Comparison of ENCODE assay signal across 25 cellular contexts in the genomic region with DNA sequence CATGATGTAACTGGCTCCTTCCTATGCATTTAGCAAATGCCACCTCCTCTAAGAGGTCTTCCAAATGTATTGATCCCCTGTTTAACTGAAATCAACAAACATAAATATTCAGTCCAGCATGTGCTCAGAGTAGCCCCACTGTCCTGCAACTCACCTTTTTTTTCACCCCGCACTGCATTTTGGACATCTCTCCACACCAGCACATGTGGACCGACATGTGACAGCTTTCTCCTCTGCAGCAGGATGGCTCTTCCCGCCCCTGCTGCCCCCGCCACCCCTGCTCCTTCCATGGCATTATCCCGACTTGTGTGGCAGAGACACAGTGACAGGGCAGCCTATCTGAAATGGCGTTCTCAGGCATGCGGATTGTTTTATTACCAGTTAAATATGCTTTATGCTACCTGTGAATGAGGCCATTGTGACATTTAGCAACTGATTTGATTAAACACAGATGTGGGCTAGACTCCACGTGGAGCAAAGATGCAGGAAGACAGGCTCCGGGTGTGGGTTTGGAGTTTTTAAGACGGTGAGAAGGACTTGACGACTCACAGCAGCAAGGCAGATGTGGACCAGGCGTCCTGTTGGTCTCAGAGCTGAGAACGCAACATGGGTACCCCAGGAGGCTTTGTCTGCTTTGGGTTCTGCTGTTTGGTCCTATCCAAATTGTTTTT.
DNase-seq lines count a peak whose midpoint lies in the region; TF ChIP-seq lines count a peak whose summit lies in the region.
"Had no signal": no experiment of that assay in that cellular context is flagged by ENCODE, and none has a peak within 500 bp of the region (broad histone marks: within the 10 kb centered on the region; RNA-seq: fewer than 3 reads in every experiment).

No MANE protein-coding gene starts in this region.

- no peaks in the 10 kb centered on the region for H3K4me1 ChIP-seq in adipocyte (ENCODE audit: control insufficient read depth, insufficient read depth, low read length)
- peaks cover 0 to 7% (median 3%) of the 10 kb centered on the region in 4 donors for H3K4me1 ChIP-seq in stomach
- H3K4me1 ChIP-seq: adrenal gland, prostate gland, SJSA1 had no signal

- no peak for TF ChIP-seq POLR2A in stomach (IDR thresholded peaks at IDR 0.05)

- in situ Hi-C loops in GM13977 (cut with MboI; ENCODE audit: low pct_unique_long_range_greater_than_20kb, low sequenced_read_pairs, unreplicated experiment): no loop called here

- CTCF ChIA-PET in AG04450 (lab: Charles Lee): interaction anchor here (0.5 to 0.6 kb wide), 2 partner anchors 302 to 328 kb away, joined by 3 read pairs; no protein-coding TSS in a partner anchor

- peak; percentile 15 for DNase-seq in AG04450 (ENCODE audit: low read depth, low spot score)
- peak; percentile 50 for DNase-seq in GM04504 (ENCODE audit: low read depth)
- DNase-seq in adipocyte (ENCODE audit: low read depth): peak; percentile 68
- peak; percentile 44 for DNase-seq in fibroblast of villous mesenchyme (ENCODE audit: low read depth)
- no peak for DNase-seq in SKM-1 (lab: John Stamatoyannopoulos, UW; ENCODE audit: unreplicated experiment)
- DNase-seq in occipital lobe (lab: John Stamatoyannopoulos, UW): no peak
- DNase-seq in stomach: no peak
- no peak for DNase-seq in GM13977 (ENCODE audit: low spot score)
- DNase-seq: activated CD4-positive, alpha-beta T cell treated with anti-CD3 and anti-CD28 coated beads for 4 hours; activated CD8-positive, alpha-beta memory T cell treated with anti-CD3 and anti-CD28 coated beads for 24 hours; activated naive CD4-positive, alpha-beta T cell; activated T-cell treated with anti-CD3 and anti-CD28 coated beads, Interleukin-2, amount 50 U/mL, for 24 hours; adrenal gland; effector CD8-positive, alpha-beta T cell; GOT3; head of caudate nucleus; mammary epithelial cell; MG63; NCI-H1436 treated with DMSO at 0.1 percent for 48 hours; PC-9 had no signal

- H3K36me3 ChIP-seq in adipocyte (ENCODE audit: control insufficient read depth, insufficient read depth, low read length, severe bottlenecking) (no peaks in the 10 kb centered on the region), stomach (no peaks in the 10 kb centered on the region)
- H3K36me3 ChIP-seq: adrenal gland, neutrophil, prostate gland, SJSA1 had no signal

- POLR2A ChIA-PET in AG04450 (lab: Yijun Ruan, JAX): no interaction called here

- H3K4me3 ChIP-seq in AG04450 (ENCODE audit: low read depth, low read length): no peak overlapping the region
- H3K4me3 ChIP-seq in adipocyte (ENCODE audit: low read length): no peak overlapping the region
- no peak overlapping the region for H3K4me3 ChIP-seq in fibroblast of villous mesenchyme (ENCODE audit: low read depth, low read length)
- no peak overlapping the region for H3K4me3 ChIP-seq in stomach
- H3K4me3 ChIP-seq: adrenal gland, K562, MG63, PC-9, prostate gland, SJSA1 had no signal

- H3K27me3 ChIP-seq in AG04450 (ENCODE audit: control insufficient read depth, insufficient read depth, low read length) (no peaks in the 10 kb centered on the region), adipocyte (replicated peaks; ENCODE audit: control insufficient read depth, insufficient read depth, low read length) (peaks cover 35% of the 10 kb centered on the region), stomach (peaks cover 0 to 4% (median 0%) of the 10 kb centered on the region in 3 donors)
- H3K27me3 ChIP-seq: adrenal gland, MG63, neutrophil, SJSA1 had no signal

- no peak overlapping the region for H3K27ac ChIP-seq in AG04450 (ENCODE audit: low read depth, low read length)
- no peak overlapping the region for H3K27ac ChIP-seq in stomach
- H3K27ac ChIP-seq: adrenal gland, C4-2B, neutrophil, PC-9, prostate gland, SJSA1 had no signal

- no peak for TF ChIP-seq EP300 in stomach (IDR thresholded peaks at IDR 0.05)

- H3K9me3 ChIP-seq in AG04450 (ENCODE audit: control insufficient read depth, insufficient read depth, low read length) (no peaks in the 10 kb centered on the region), adipocyte (ENCODE audit: control insufficient read depth, low read length) (no peaks in the 10 kb centered on the region), stomach (no peaks in the 10 kb centered on the region)
- H3K9me3 ChIP-seq: adrenal gland, MG63, neutrophil, prostate gland, SJSA1 had no signal

- intact Hi-C loops in stomach (cut with DNase I; ENCODE audit: low total_unique reads): no loop called here

- no peak overlapping the region for H3K9ac ChIP-seq in adipocyte (ENCODE audit: low read length)

- TF ChIP-seq CTCF in AG04450 (IDR thresholded peaks at IDR 0.05; ENCODE audit: low read depth, low read length): no peak
- TF ChIP-seq CTCF in fibroblast of villous mesenchyme (IDR thresholded peaks at IDR 0.05; ENCODE audit: insufficient read depth, low read depth, low read length): no peak
- no peak for TF ChIP-seq CTCF in stomach (IDR thresholded peaks at IDR 0.05)
- TF ChIP-seq CTCF in GM13977 (IDR thresholded peaks at IDR 0.05; ENCODE audit: extremely low read depth, insufficient read depth, missing control alignments): no peak

- WGBS in stomach, 5 donors: 32 to 52% (median 40%) methylated on average over 13 of the region's 13 CpGs

Comparison
In these comparisons a context has a peak if more than half of its experiments do, and no peak if none do; other contexts are left out.
1. DNase-seq: peak in AG04450 (single experiment), GM04504 (single experiment), adipocyte (single experiment) and fibroblast of villous mesenchyme (single experiment); none in SKM-1 (single experiment), occipital lobe (single experiment), stomach (single experiment) and GM13977 (single experiment).